In the genomic region with DNA sequence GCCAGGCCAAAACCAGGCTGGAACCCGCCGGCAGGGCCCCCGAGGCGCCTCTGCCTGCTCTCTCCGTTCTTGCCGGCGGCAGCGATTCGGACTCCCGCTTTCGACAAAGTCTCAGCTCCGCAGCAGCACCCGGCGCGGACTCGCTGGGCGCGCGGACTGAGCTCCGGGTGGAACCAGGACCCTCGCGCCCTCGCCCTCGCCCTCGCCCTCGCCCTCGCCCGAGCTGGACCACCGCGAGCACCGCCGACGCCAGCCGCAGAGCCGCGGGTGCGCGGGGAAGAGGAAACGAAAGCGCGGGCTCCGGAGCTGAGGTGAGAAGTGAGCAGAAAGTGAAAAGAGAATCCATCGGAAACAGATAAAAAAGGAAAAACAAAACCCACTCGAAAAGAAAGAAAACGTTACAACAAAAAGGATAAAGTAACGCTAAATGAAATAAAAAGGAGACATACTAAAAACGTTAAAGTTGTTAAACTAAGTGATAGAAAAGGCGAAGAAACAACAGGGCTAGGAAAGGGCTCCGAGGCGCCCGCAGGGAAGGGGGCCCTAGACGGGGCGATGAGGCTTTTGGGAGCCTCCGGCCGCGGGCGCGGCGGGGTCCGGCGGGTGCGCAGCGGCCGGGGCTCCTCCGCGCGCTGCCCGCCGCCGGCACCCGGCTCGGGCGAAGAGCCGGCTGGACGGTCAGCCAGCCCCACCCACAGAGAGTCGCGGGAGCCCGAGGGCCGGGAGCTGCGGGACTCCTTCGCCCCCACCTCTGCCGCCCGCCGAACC, we compare ENCODE assay signal across 8 cellular contexts.
DNase-seq lines count a peak whose midpoint lies in the region; ATAC-seq and TF ChIP-seq lines count a peak whose summit lies in the region.
"Had no signal": no experiment of that assay in that cellular context is flagged by ENCODE, and none has a peak within 500 bp of the region (broad histone marks: within the 10 kb centered on the region; RNA-seq: fewer than 3 reads in every experiment).

No MANE protein-coding gene starts in this region.

- peak; percentile 54 for ATAC-seq in IMR-90 (ENCODE audit: low read depth)
- ATAC-seq in activated CD8-positive, alpha-beta T cell treated with anti-CD3 and anti-CD28 coated beads, Interleukin-2, amount 10 ng/mL, durations not matched to agents 7 days and 5 days: peak; percentile 36
- no peak for ATAC-seq in stimulated activated naive CD8-positive, alpha-beta T cell treated with anti-CD3 and anti-CD28 coated beads, Interleukin-15, Interleukin-2, amounts not matched to agents 100 U/mL and 50 U/mL, for 24 hours
- ATAC-seq in HG03439 (IDR thresholded peaks at IDR 0.05; ENCODE audit: unreplicated experiment): no peak
- ATAC-seq in HG03342 (IDR thresholded peaks at IDR 0.05; ENCODE audit: unreplicated experiment): no peak

- no peak overlapping the region for H2BK120ac ChIP-seq in IMR-90 (ENCODE audit: low read depth, low read length)

- CTCF ChIA-PET in IMR-90 (lab: Yijun Ruan, JAX): interaction anchor here (1.7 kb wide), 1 partner anchor 50 kb away, joined by 5 read pairs; no protein-coding TSS in a partner anchor
- CTCF ChIA-PET in activated CD8-positive, alpha-beta T cell treated with anti-CD3 and anti-CD28 coated beads, Interleukin-2, amount 10 ng/mL, durations not matched to agents 7 days and 5 days (lab: Charles Lee): interaction anchor here (1.1 to 6.2 kb wide), 3 partner anchors 10 to 50 kb away, joined by 3 to 42 read pairs (median 25); no protein-coding TSS in a partner anchor

- H2BK15ac ChIP-seq in IMR-90 (ENCODE audit: low read depth, low read length): no peak overlapping the region

- H3K9ac ChIP-seq in IMR-90 (ENCODE audit: low read depth, low read length): no peak overlapping the region
- no peak overlapping the region for H3K9ac ChIP-seq in iPS-15b (ENCODE audit: low read depth, low read length)

- H3K4me3 ChIP-seq in IMR-90 (ENCODE audit: insufficient read depth, low read depth, low read length): peak overlapping the region; percentile 8; the same call in 1 of the 2 replicates
- H3K4me3 ChIP-seq in iPS-15b (ENCODE audit: low read depth, low read length): peak overlapping the region; percentile 23

- dilution Hi-C loops in IMR-90 (cut with HindIII; ENCODE audit: low sequenced_read_pairs, unreplicated experiment): no loop called here

- no peak overlapping the region for H4K5ac ChIP-seq in IMR-90 (ENCODE audit: low read depth, low read length)

- DNase-seq in IMR-90 (no peak), H4 (ENCODE audit: low spot score) (no peak)
- no peak for DNase-seq in activated CD8-positive, alpha-beta T cell treated with anti-CD3 and anti-CD28 coated beads, Interleukin-2, amount 10 ng/mL, durations not matched to agents 7 days and 5 days
- DNase-seq in stimulated activated naive CD8-positive, alpha-beta T cell treated with anti-CD3 and anti-CD28 coated beads, Interleukin-15, Interleukin-2, amounts not matched to agents 100 U/mL and 50 U/mL, for 24 hours: peak; percentile 37

- H2BK5ac ChIP-seq in IMR-90 (ENCODE audit: low read depth, low read length, poor library complexity, severe bottlenecking): no peak overlapping the region

- H3K27me3 ChIP-seq in IMR-90 (ENCODE audit: control insufficient read depth, insufficient read depth, low read length) (peaks cover 94% of the 10 kb centered on the region), iPS-15b (ENCODE audit: control insufficient read depth, insufficient read depth, low read length) (peaks cover 98% of the 10 kb centered on the region)

- POLR2A ChIA-PET in IMR-90 (lab: Charles Lee; ENCODE audit: unreplicated experiment): no interaction called here
- POLR2A ChIA-PET in activated CD8-positive, alpha-beta T cell treated with anti-CD3 and anti-CD28 coated beads, Interleukin-2, amount 10 ng/mL, durations not matched to agents 7 days and 5 days (lab: Charles Lee): no interaction called here

- H3K9me3 Mint-ChIP-seq in activated CD8-positive, alpha-beta T cell treated with anti-CD3 and anti-CD28 coated beads, Interleukin-2, amount 10 ng/mL, durations not matched to agents 7 days and 5 days (ENCODE audit: insufficient read depth): no peaks in the 10 kb centered on the region

- H3K4me1 Mint-ChIP-seq in activated CD8-positive, alpha-beta T cell treated with anti-CD3 and anti-CD28 coated beads, Interleukin-2, amount 10 ng/mL, durations not matched to agents 7 days and 5 days (ENCODE audit: low read depth): peaks cover 24% of the 10 kb centered on the region

- no peak overlapping the region for H3K4ac ChIP-seq in IMR-90 (ENCODE audit: low read depth, low read length)

- no peak overlapping the region for H3K56ac ChIP-seq in IMR-90 (ENCODE audit: extremely low read depth, insufficient read depth, low read length)

- H3K4me3 Mint-ChIP-seq in activated CD8-positive, alpha-beta T cell treated with anti-CD3 and anti-CD28 coated beads, Interleukin-2, amount 10 ng/mL, durations not matched to agents 7 days and 5 days: peak overlapping the region; percentile 66

- no peak overlapping the region for H4K91ac ChIP-seq in IMR-90 (ENCODE audit: insufficient read depth, low read depth, low read length)

- no peak for TF ChIP-seq CTCF in IMR-90 (conservative IDR thresholded peaks at IDR 0.05; ENCODE audit: low read depth, low read length)

- no peak for TF ChIP-seq POLR2A in IMR-90 (IDR thresholded peaks at IDR 0.05; ENCODE audit: low read depth, low read length)

- no peak overlapping the region for H3K27ac ChIP-seq in IMR-90 (ENCODE audit: insufficient read depth, low read length)
- H3K27ac ChIP-seq: VCaP had no signal

- BruUV-seq in IMR-90 (replicated peaks; lab: Mats Ljungman, UMichigan): no TSS peak

- no peak overlapping the region for H3K14ac ChIP-seq in IMR-90 (replicated peaks; ENCODE audit: low read depth, low read length)

- H3K18ac ChIP-seq in IMR-90 (ENCODE audit: low read depth, low read length): no peak overlapping the region

- H3K4me1 ChIP-seq in IMR-90 (ENCODE audit: control insufficient read depth, insufficient read depth, low read length) (no peaks in the 10 kb centered on the region), iPS-15b (ENCODE audit: control insufficient read depth, insufficient read depth, low read length) (peaks cover 27% of the 10 kb centered on the region)

- peaks cover 18% of the 10 kb centered on the region; the same call in 1 of the 2 replicates for H4K20me1 ChIP-seq in IMR-90 (ENCODE audit: insufficient read depth, low read length)

- H3K9me3 ChIP-seq in IMR-90 (ENCODE audit: control insufficient read depth, insufficient read depth, low read length): peaks cover 8% of the 10 kb centered on the region
- H3K9me3 ChIP-seq in iPS-15b (ENCODE audit: control insufficient read depth, insufficient read depth, low read length): no peaks in the 10 kb centered on the region

- H3K27me3 Mint-ChIP-seq in activated CD8-positive, alpha-beta T cell treated with anti-CD3 and anti-CD28 coated beads, Interleukin-2, amount 10 ng/mL, durations not matched to agents 7 days and 5 days (ENCODE audit: low read depth): peaks cover 88% of the 10 kb centered on the region

- H3K4me2 ChIP-seq in IMR-90 (ENCODE audit: low read depth, low read length): no peak overlapping the region

- H2AK5ac ChIP-seq in IMR-90 (ENCODE audit: low read depth, low read length): no peak overlapping the region

- H2BK20ac ChIP-seq in IMR-90 (ENCODE audit: low read depth, low read length): no peak overlapping the region

- peak overlapping the region; percentile 56 for H2AK9ac ChIP-seq in IMR-90 (replicated peaks; ENCODE audit: low read depth, low read length, poor library complexity)

- H3K36me3 Mint-ChIP-seq in activated CD8-positive, alpha-beta T cell treated with anti-CD3 and anti-CD28 coated beads, Interleukin-2, amount 10 ng/mL, durations not matched to agents 7 days and 5 days (ENCODE audit: low read depth): no peaks in the 10 kb centered on the region

- in situ Hi-C loops in IMR-90 (cut with MboI; ENCODE audit: low sequenced_read_pairs): no loop called here

- no peak for TF ChIP-seq RAD21 in IMR-90 (IDR thresholded peaks at IDR 0.05; ENCODE audit: low read length)

- no peak overlapping the region for H4K8ac ChIP-seq in IMR-90 (ENCODE audit: low read depth in 2 of 2, low read length in 2 of 2)

- peak overlapping the region; percentile 61 for H2AFZ ChIP-seq in IMR-90 (replicated peaks; ENCODE audit: low read length, poor library complexity)

- H3K23ac ChIP-seq in IMR-90 (ENCODE audit: low read depth, low read length): no peak overlapping the region

- no peaks in the 10 kb centered on the region for H3K79me1 ChIP-seq in IMR-90 (ENCODE audit: low read depth in 1 of 2, low read length in 2 of 2)

- H3K9me1 ChIP-seq in IMR-90 (ENCODE audit: insufficient read depth, low read length): 0 out of 2 replicates have a peak, but pooled peaks cover 4% of the 10 kb centered on the region

- H3K36me3 ChIP-seq in IMR-90 (ENCODE audit: control insufficient read depth, insufficient read depth, low read length) (no peaks in the 10 kb centered on the region), iPS-15b (ENCODE audit: control insufficient read depth, insufficient read depth, low read length) (no peaks in the 10 kb centered on the region)

- H3K27ac Mint-ChIP-seq in activated CD8-positive, alpha-beta T cell treated with anti-CD3 and anti-CD28 coated beads, Interleukin-2, amount 10 ng/mL, durations not matched to agents 7 days and 5 days: no peak overlapping the region

- WGBS in IMR-90 (ENCODE audit: extremely low coverage in 2 of 2, insufficient read length in 1 of 2), 2 experiments: 1% methylated on average over 41 of the region's 84 CpGs; no CpG with 5 or more reads in 1 of the 2 experiments

- intact Hi-C loops in IMR-90 (cut with micrococcal nuclease): no loop called here

TF ChIP-seq in IMR-90, 13 proteins besides CTCF, POLR2A, EP300 and RAD21 (continues in another document):
- TF ChIP-seq MXI1 (IDR thresholded peaks at IDR 0.05; ENCODE audit: borderline replicate concordance, low read depth, low read length) (no peak), MAZ (IDR thresholded peaks at IDR 0.05; ENCODE audit: borderline replicate concordance, low read depth, low read length) (no peak), CHD1 (IDR thresholded peaks at IDR 0.05; ENCODE audit: low read depth, low read length) (no peak), RCOR1 (IDR thresholded peaks at IDR 0.05; ENCODE audit: insufficient replicate concordance, low read length) (no peak), NFE2L2 (IDR thresholded peaks at IDR 0.05; ENCODE audit: low read depth, low read length) (no peak), BHLHE40 (IDR thresholded peaks at IDR 0.05; ENCODE audit: low read depth, low read length) (no peak), RFX5 (IDR thresholded peaks at IDR 0.05; ENCODE audit: low read depth, low read length) (no peak)
- TF ChIP-seq, protein P1, sequence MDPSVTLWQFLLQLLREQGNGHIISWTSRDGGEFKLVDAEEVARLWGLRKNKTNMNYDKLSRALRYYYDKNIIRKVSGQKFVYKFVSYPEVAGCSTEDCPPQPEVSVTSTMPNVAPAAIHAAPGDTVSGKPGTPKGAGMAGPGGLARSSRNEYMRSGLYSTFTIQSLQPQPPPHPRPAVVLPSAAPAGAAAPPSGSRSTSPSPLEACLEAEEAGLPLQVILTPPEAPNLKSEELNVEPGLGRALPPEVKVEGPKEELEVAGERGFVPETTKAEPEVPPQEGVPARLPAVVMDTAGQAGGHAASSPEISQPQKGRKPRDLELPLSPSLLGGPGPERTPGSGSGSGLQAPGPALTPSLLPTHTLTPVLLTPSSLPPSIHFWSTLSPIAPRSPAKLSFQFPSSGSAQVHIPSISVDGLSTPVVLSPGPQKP (IDR thresholded peaks at IDR 0.05; ENCODE audit: borderline replicate concordance, low read depth, low read length): no peak

Comparison
In these comparisons a context has a peak if more than half of its experiments do, and no peak if none do; other contexts are left out.
1. ATAC-seq: peak in IMR-90 (single experiment) and activated CD8-positive, alpha-beta T cell treated with anti-CD3 and anti-CD28 coated beads, Interleukin-2, amount 10 ng/mL, durations not matched to agents 7 days and 5 days (single experiment); none in stimulated activated naive CD8-positive, alpha-beta T cell treated with anti-CD3 and anti-CD28 coated beads, Interleukin-15, Interleukin-2, amounts not matched to agents 100 U/mL and 50 U/mL, for 24 hours (single experiment), HG03439 (single experiment) and HG03342 (single experiment).